In the genomic region with DNA sequence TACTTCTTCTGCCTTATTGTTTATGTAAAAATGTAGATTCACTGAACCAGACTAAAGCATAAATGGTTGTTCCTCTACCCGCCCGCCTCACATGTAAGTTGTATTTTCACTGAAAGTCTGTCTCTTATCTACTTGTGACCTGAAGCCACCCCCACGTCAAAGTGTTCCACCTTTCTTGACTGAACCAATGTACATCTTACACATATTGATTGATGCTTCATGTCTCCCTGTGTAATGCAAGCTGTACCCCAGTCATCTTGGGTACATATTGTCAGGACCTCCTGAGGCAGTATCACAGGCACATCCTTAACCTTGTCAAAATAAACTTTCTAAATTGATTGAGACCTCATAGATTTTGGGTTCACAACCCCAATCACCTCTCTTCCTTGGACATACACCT, we compare ENCODE assay signal across 23 cellular contexts.
"Had no signal": no experiment of that assay in that cellular context is flagged by ENCODE, and none has a peak within 500 bp of the region (broad histone marks: within the 10 kb centered on the region; RNA-seq: fewer than 3 reads in every experiment).

No MANE protein-coding gene starts in this region.

- FAIRE-seq: endometrium, frontal cortex had no signal

- H3K4me3 ChIP-seq: colonic mucosa, esophagus squamous epithelium, gastroesophageal sphincter, heart left ventricle, hepatocyte, lower lobe of right lung, mucosa of descending colon had no signal

- H3K27me3 ChIP-seq: colonic mucosa, gastroesophageal sphincter, heart left ventricle, hepatocyte had no signal

- H3K36me3 ChIP-seq: colonic mucosa, esophagus squamous epithelium, gastroesophageal sphincter, heart left ventricle, lower lobe of right lung had no signal

- H2AFZ ChIP-seq: hepatocyte had no signal

- DNase-seq: colonic mucosa; cortex of kidney; effector CD8-positive, alpha-beta T cell; effector memory CD8-positive, alpha-beta T cell; endodermal cell; erythroblast; esophagus squamous epithelium; heart left ventricle; hypothalamus; immature natural killer cell; islet precursor cell; left cardiac atrium; left ventricle myocardium superior; lower lobe of right lung; mucosa of descending colon; naive B cell had no signal

- ATAC-seq: effector memory CD8-positive, alpha-beta T cell; esophagus mucosa; gastroesophageal sphincter; heart left ventricle; left cardiac atrium; left lobe of liver; left ventricle myocardium superior; lower lobe of right lung; mucosa of descending colon had no signal

- H3K4me2 ChIP-seq: hepatocyte had no signal

- H3K27ac ChIP-seq: colonic mucosa, epithelial cell of prostate, esophagus squamous epithelium, gastroesophageal sphincter, heart left ventricle, hepatocyte, lower lobe of right lung had no signal

- H3K9me3 ChIP-seq: colonic mucosa, esophagus squamous epithelium, gastroesophageal sphincter, heart left ventricle, lower lobe of right lung, mucosa of descending colon had no signal

- H3K4me1 ChIP-seq: colonic mucosa, gastroesophageal sphincter, lower lobe of right lung had no signal

- H3K79me2 ChIP-seq: hepatocyte had no signal
